In the genomic region with DNA sequence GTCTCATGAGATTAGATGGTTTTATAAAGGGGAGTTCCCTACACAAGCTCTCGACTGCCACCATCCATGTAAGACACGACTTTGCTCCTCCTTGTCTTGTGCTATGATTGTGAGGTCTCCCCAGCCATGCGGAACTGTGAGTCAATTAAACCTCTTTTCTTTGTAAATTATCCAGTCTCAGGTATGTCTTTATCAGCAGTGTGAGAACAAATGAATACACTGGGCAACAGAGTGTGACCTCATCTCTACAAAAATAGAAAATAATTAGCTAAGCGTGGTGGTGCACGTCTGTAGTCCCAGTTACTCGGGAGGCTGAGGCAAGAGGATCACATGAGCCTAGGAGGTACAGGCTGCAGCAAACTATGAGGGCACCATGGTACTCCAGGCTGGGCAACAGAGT, we compare ENCODE assay signal across 26 cellular contexts.
"Had no signal": no experiment of that assay in that cellular context is flagged by ENCODE, and none has a peak within 500 bp of the region (broad histone marks: within the 10 kb centered on the region; RNA-seq: fewer than 3 reads in every experiment).

No MANE protein-coding gene starts in this region.

- H3K27me3 Mint-ChIP-seq: effector memory CD8-positive, alpha-beta T cell; naive B cell; natural killer cell treated with Interleukin-12 subunit alpha and Interleukin-12 subunit beta and Interleukin-15 and Interleukin-18, amount 100 ng/mL, for 72 hours; progenitor cell of endocrine pancreas had no signal

- H3K4me1 Mint-ChIP-seq: immature natural killer cell, mesothelial cell of epicardium, naive B cell, neural progenitor cell had no signal

- ATAC-seq: effector memory CD8-positive, alpha-beta T cell; left lobe of liver; mucosa of descending colon; natural killer cell treated with Interleukin-12 subunit alpha and Interleukin-12 subunit beta and Interleukin-15 and Interleukin-18, amount 100 ng/mL, for 72 hours; sciatic nerve had no signal

- H3K27ac Mint-ChIP-seq: effector memory CD8-positive, alpha-beta T cell; immature natural killer cell; mesothelial cell of epicardium; naive B cell; natural killer cell treated with Interleukin-12 subunit alpha and Interleukin-12 subunit beta and Interleukin-15 and Interleukin-18, amount 100 ng/mL, for 72 hours; neural progenitor cell; progenitor cell of endocrine pancreas had no signal

- DNase-seq: cortex of kidney; effector memory CD8-positive, alpha-beta T cell; erythroblast; esophagus squamous epithelium; foreskin melanocyte; glutamatergic neuron; hypothalamus; immature natural killer cell; islet precursor cell; mesenchymal stem cell; mucosa of descending colon; naive B cell; stimulated activated CD4-positive, alpha-beta T cell treated with anti-CD3 and anti-CD28 coated beads, Interleukin-12 subunit alpha, Interleukin-12 subunit beta, amount 100 ng/mL, for 4 hours; stimulated activated CD4-positive, alpha-beta T cell treated with anti-CD3 and anti-CD28 coated beads, Interleukin-1b, Interleukin-23, amount 100 ng/mL, for 48 hours; stimulated activated CD4-positive, alpha-beta T cell treated with anti-CD3 and anti-CD28 coated beads, Interleukin-4, amount 100 ng/mL, for 1 hour; stimulated activated CD8-positive, alpha-beta memory T cell treated with anti-CD3 and anti-CD28 coated beads, Interleukin-4, amount 100 ng/mL, for 48 hours; stimulated activated naive CD4-positive, alpha-beta T cell treated with Interleukin-2 at 50 U/mL for 16 hours; stomach; thyroid gland; trophoblast cell had no signal

- H3K9me3 Mint-ChIP-seq: effector memory CD8-positive, alpha-beta T cell; immature natural killer cell; mesothelial cell of epicardium; naive B cell; natural killer cell treated with Interleukin-12 subunit alpha and Interleukin-12 subunit beta and Interleukin-15 and Interleukin-18, amount 100 ng/mL, for 72 hours; neural progenitor cell had no signal

- H3K4me3 Mint-ChIP-seq: effector memory CD8-positive, alpha-beta T cell; immature natural killer cell; mesothelial cell of epicardium; naive B cell; natural killer cell treated with Interleukin-12 subunit alpha and Interleukin-12 subunit beta and Interleukin-15 and Interleukin-18, amount 100 ng/mL, for 72 hours; neural progenitor cell had no signal
